In genomic region chr14:58785741-58786140, GRCh38 we compare ENCODE assay signal across 20 cellular contexts.
"Had no signal": no experiment of that assay in that cellular context is flagged by ENCODE, and none has a peak within 500 bp of the region (broad histone marks: within the 10 kb centered on the region; RNA-seq: fewer than 3 reads in every experiment).

No MANE protein-coding gene starts in this region.

- H3K9me3 ChIP-seq: esophagus squamous epithelium, heart left ventricle, neutrophil, right atrium auricular region, testis, tibial nerve, upper lobe of right lung had no signal

- H3K36me3 Mint-ChIP-seq: natural killer cell treated with Interleukin-12 subunit alpha and Interleukin-12 subunit beta and Interleukin-15 and Interleukin-18, amount 100 ng/mL, for 72 hours had no signal

- H3K27me3 Mint-ChIP-seq: effector memory CD8-positive, alpha-beta T cell had no signal

- H3K27ac ChIP-seq: epithelial cell of prostate, esophagus squamous epithelium, heart left ventricle, neutrophil, right atrium auricular region, testis, tibial nerve, upper lobe of right lung had no signal

- H3K27ac Mint-ChIP-seq: dendritic cell treated with granulocyte-macrophage colony-stimulating factor and Interleukin-4, amounts not matched to agents 40 ng/mL and 50 ng/mL, for 4 days; effector memory CD8-positive, alpha-beta T cell; natural killer cell treated with Interleukin-12 subunit alpha and Interleukin-12 subunit beta and Interleukin-15 and Interleukin-18, amount 100 ng/mL, for 72 hours had no signal

- H3K4me3 Mint-ChIP-seq: dendritic cell treated with granulocyte-macrophage colony-stimulating factor and Interleukin-4, amounts not matched to agents 40 ng/mL and 50 ng/mL, for 4 days; effector memory CD8-positive, alpha-beta T cell; natural killer cell treated with Interleukin-12 subunit alpha and Interleukin-12 subunit beta and Interleukin-15 and Interleukin-18, amount 100 ng/mL, for 72 hours had no signal

- H3K9me3 Mint-ChIP-seq: dendritic cell treated with granulocyte-macrophage colony-stimulating factor and Interleukin-4, amounts not matched to agents 40 ng/mL and 50 ng/mL, for 4 days; effector memory CD8-positive, alpha-beta T cell; natural killer cell treated with Interleukin-12 subunit alpha and Interleukin-12 subunit beta and Interleukin-15 and Interleukin-18, amount 100 ng/mL, for 72 hours had no signal

- H3K4me3 ChIP-seq: esophagus squamous epithelium, heart left ventricle, right atrium auricular region, testis, tibial nerve, upper lobe of right lung had no signal

- H3K36me3 ChIP-seq: esophagus squamous epithelium, heart left ventricle, neutrophil, right atrium auricular region, tibial nerve, upper lobe of right lung had no signal

- ATAC-seq: effector memory CD8-positive, alpha-beta T cell; heart left ventricle; natural killer cell treated with Interleukin-12 subunit alpha and Interleukin-12 subunit beta and Interleukin-15 and Interleukin-18, amount 100 ng/mL, for 72 hours; stimulated activated naive CD8-positive, alpha-beta T cell treated with anti-CD3 and anti-CD28 coated beads, Interleukin-15, Interleukin-2, amounts not matched to agents 100 U/mL and 50 U/mL, for 24 hours; upper lobe of right lung had no signal

- H3K4me1 ChIP-seq: esophagus squamous epithelium, right atrium auricular region, upper lobe of right lung had no signal

- DNase-seq: cerebellar nuclear complex; effector memory CD8-positive, alpha-beta T cell; esophagus squamous epithelium; foreskin melanocyte; heart left ventricle; hippocampal formation; kidney glomerular epithelial cell; mesendoderm; posterior cingulate gyrus; small intestine; stimulated activated CD4-positive, alpha-beta T cell treated with anti-CD3 and anti-CD28 coated beads, Interleukin-2, amount 100 ng/mL, for 48 hours; stimulated activated naive CD8-positive, alpha-beta T cell treated with anti-CD3 and anti-CD28 coated beads, Interleukin-15, Interleukin-2, amounts not matched to agents 100 U/mL and 50 U/mL, for 24 hours; testis; upper lobe of right lung had no signal
